9 cellular contexts compared by ENCODE assay signal in genomic region chr1:209755926-209756607, GRCh38. TPM values are rescaled to one million over a fixed set of nuclear protein-coding genes. Genes with fewer than 3 reads are reported as not detected.
DNase-seq lines count a peak whose midpoint lies in the region; ATAC-seq and TF ChIP-seq lines count a peak whose summit lies in the region.
"Had no signal": no experiment of that assay in that cellular context is flagged by ENCODE, and none has a peak within 500 bp of the region (broad histone marks: within the 10 kb centered on the region; RNA-seq: fewer than 3 reads in every experiment).

Gene TRAF3IP3 (plus strand): TSS chr1:209756053. CDS start chr1:209760040, 3,987 bp downstream.

- H3K4me1 Mint-ChIP-seq in activated naive CD8-positive, alpha-beta T cell treated with anti-CD3 and anti-CD28 coated beads for 36 hours: peaks cover 66% of the 10 kb centered on the region
- no peaks in the 10 kb centered on the region for H3K4me1 Mint-ChIP-seq in endodermal cell

- peak; percentile 80 for DNase-seq in activated naive CD8-positive, alpha-beta T cell treated with anti-CD3 and anti-CD28 coated beads for 36 hours
- DNase-seq in stimulated activated CD4-positive, alpha-beta T cell treated with anti-CD3 and anti-CD28 coated beads, Interleukin-12 subunit alpha, Interleukin-12 subunit beta, amount 100 ng/mL, for 4 hours: peak; percentile 56
- no peak for DNase-seq in NCI-H187 (lab: John Stamatoyannopoulos, UW)
- DNase-seq in cortex of kidney (lab: John Stamatoyannopoulos, UW): no peak
- DNase-seq in endodermal cell: no peak

- H3K4me3 ChIP-seq in endodermal cell (ENCODE audit: low read length): no peak within 1 kb of the TSS

- no peaks in the 10 kb centered on the region for H3K27me3 Mint-ChIP-seq in activated naive CD8-positive, alpha-beta T cell treated with anti-CD3 and anti-CD28 coated beads for 36 hours
- peaks cover 39% of the 10 kb centered on the region for H3K27me3 Mint-ChIP-seq in endodermal cell (ENCODE audit: insufficient read depth)

- 50 to 78% methylated on average over 2 to 10 of the region's 10 CpGs for WGBS in endodermal cell (ENCODE audit: insufficient coverage in 1 of 2, insufficient read length in 1 of 2), 2 experiments

- H3K27me3 ChIP-seq in endodermal cell (ENCODE audit: control insufficient read depth, insufficient read depth, low read length, poor library complexity, severe bottlenecking): peaks cover 26% of the 10 kb centered on the region

- H3K9me3 ChIP-seq in endodermal cell (ENCODE audit: control insufficient read depth, low read length): no peaks in the 10 kb centered on the region

- no peaks in the 10 kb centered on the region for H3K36me3 ChIP-seq in endodermal cell (ENCODE audit: control insufficient read depth, insufficient read depth, low read length)

- intact Hi-C loops in T-helper 1 cell treated with Interleukin-12 subunit alpha and Interleukin-12 subunit beta and Interleukin-4 antibody, amounts not matched to agents 30 ng/mL and 1 ng/mL, for 36 hours (cut with micrococcal nuclease): loop anchor here (1.0 to 2.0 kb wide), 4 partner anchors 12 to 83 kb away; partner anchors contain the start of genes C1orf74 and UTP25

- peak within 1 kb of the TSS; percentile 98 for H3K4me3 Mint-ChIP-seq in activated naive CD8-positive, alpha-beta T cell treated with anti-CD3 and anti-CD28 coated beads for 36 hours
- no peak within 1 kb of the TSS for H3K4me3 Mint-ChIP-seq in endodermal cell

- H3K27ac ChIP-seq in endodermal cell (ENCODE audit: low read depth, low read length): no peak within 1 kb of the TSS

- no peak within 1 kb of the TSS for H3K9ac ChIP-seq in endodermal cell (ENCODE audit: extremely low read depth, low read length, poor library complexity, severe bottlenecking)

- no peaks in the 10 kb centered on the region for H3K9me3 Mint-ChIP-seq in activated naive CD8-positive, alpha-beta T cell treated with anti-CD3 and anti-CD28 coated beads for 36 hours
- H3K9me3 Mint-ChIP-seq in endodermal cell: no peaks in the 10 kb centered on the region

- H3K36me3 Mint-ChIP-seq in activated naive CD8-positive, alpha-beta T cell treated with anti-CD3 and anti-CD28 coated beads for 36 hours: peaks cover 55% of the 10 kb centered on the region
- no peaks in the 10 kb centered on the region for H3K36me3 Mint-ChIP-seq in endodermal cell (ENCODE audit: low read depth)

- peak; percentile 72 for ATAC-seq in GM18870 (IDR thresholded peaks at IDR 0.05; ENCODE audit: unreplicated experiment)
- peak; percentile 65 for ATAC-seq in HG03039 (IDR thresholded peaks at IDR 0.05; ENCODE audit: unreplicated experiment)

- peak within 1 kb of the TSS; percentile 98 for H3K27ac Mint-ChIP-seq in activated naive CD8-positive, alpha-beta T cell treated with anti-CD3 and anti-CD28 coated beads for 36 hours
- no peak within 1 kb of the TSS for H3K27ac Mint-ChIP-seq in endodermal cell

- no peaks in the 10 kb centered on the region for H3K4me1 ChIP-seq in endodermal cell (ENCODE audit: control insufficient read depth, insufficient read depth, low read length)

- TF ChIP-seq CTCF in endodermal cell (conservative IDR thresholded peaks at IDR 0.05): no peak

RNA-seq across cellular contexts. Expression of gene TRAF3IP3, which starts in this region (rescaled TPM):
- 443 and 445 TPM in 2 replicates for total RNA-seq in T-helper 1 cell treated with Interleukin-12 subunit alpha and Interleukin-12 subunit beta and Interleukin-4 antibody, amounts not matched to agents 30 ng/mL and 1 ng/mL, for 36 hours
- 100 to 1,000 TPM; 194 to 204 TPM for total RNA-seq in activated naive CD8-positive, alpha-beta T cell treated with anti-CD3 and anti-CD28 coated beads for 36 hours
- not detected for total RNA-seq in endodermal cell
- not detected for polyA plus RNA-seq in endodermal cell (2013, experiment 1 of 2)
- polyA plus RNA-seq in endodermal cell (2013, experiment 2 of 2): not detected
- total RNA-seq: RPMI7951 had no signal

Comparison
In these comparisons a context has a peak if more than half of its experiments do, and no peak if none do; other contexts are left out.
1. RNA of gene TRAF3IP3 (total RNA-seq): 443 to 445 TPM in T-helper 1 cell treated with Interleukin-12 subunit alpha and Interleukin-12 subunit beta and Interleukin-4 antibody, amounts not matched to agents 30 ng/mL and 1 ng/mL, for 36 hours and 194 to 204 TPM in activated naive CD8-positive, alpha-beta T cell treated with anti-CD3 and anti-CD28 coated beads for 36 hours; not detected in endodermal cell; every median in the first group is over 100 times any median in the second.
2. DNase-seq: peak in activated naive CD8-positive, alpha-beta T cell treated with anti-CD3 and anti-CD28 coated beads for 36 hours (single experiment) and stimulated activated CD4-positive, alpha-beta T cell treated with anti-CD3 and anti-CD28 coated beads, Interleukin-12 subunit alpha, Interleukin-12 subunit beta, amount 100 ng/mL, for 4 hours (single experiment); none in NCI-H187 (0 of 2), cortex of kidney (single experiment) and endodermal cell (single experiment).